12 cellular contexts compared by ENCODE assay signal in the genomic region with DNA sequence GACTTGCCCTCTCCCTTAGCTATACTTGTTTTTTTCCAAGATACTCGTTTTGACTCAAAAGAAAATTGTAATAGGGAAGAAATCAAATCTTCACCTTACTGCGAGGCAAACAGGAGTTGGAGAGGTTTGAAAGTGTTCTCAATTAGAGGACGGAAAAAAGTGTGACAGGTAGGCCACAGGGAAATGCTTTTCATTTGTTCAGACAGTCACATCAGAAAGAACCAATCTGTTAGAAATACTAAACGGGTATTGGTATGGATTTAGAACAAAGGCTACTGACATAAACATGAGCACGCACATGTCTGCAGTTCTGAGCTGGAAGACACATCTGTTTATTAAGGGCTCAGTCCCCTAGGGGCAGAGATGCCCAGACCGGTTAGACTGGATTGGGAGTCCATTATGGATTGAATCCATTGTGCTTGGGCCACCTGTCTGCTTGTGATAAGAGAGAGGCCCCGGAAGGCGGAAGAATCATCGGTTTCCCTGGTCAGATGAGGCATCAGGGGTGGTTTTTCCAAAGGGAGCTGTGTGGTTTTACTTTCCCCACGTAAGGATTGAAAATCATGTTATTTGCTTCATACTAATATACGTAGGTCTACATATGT.
DNase-seq lines count a peak whose midpoint lies in the region; ATAC-seq, FAIRE-seq and TF ChIP-seq lines count a peak whose summit lies in the region.
"Had no signal": no experiment of that assay in that cellular context is flagged by ENCODE, and none has a peak within 500 bp of the region (broad histone marks: within the 10 kb centered on the region; RNA-seq: fewer than 3 reads in every experiment).

No MANE protein-coding gene starts in this region.

- in situ Hi-C loops in K562 (cut with MboI): no loop called here

- peak overlapping the region; percentile 64 for H2AFZ ChIP-seq in K562 (ENCODE audit: low read depth, low read length)
- no peak overlapping the region for H2AFZ ChIP-seq in trophoblast cell (ENCODE audit: insufficient read depth, low read length, poor library complexity)

- H3K36me3 ChIP-seq in K562 (ENCODE audit: control insufficient read depth, insufficient read depth, low read length): no peaks in the 10 kb centered on the region
- no peaks in the 10 kb centered on the region for H3K36me3 ChIP-seq in trophoblast cell (ENCODE audit: control insufficient read depth in 1 of 2, insufficient read depth in 2 of 2, low read length in 2 of 2)
- H3K36me3 ChIP-seq: adrenal gland, gastroesophageal sphincter, WERI-Rb-1 had no signal

- no peak overlapping the region for H3K18ac ChIP-seq in trophoblast cell (ENCODE audit: low read length)

- H3K4ac ChIP-seq in trophoblast cell (ENCODE audit: low read depth, low read length): peak overlapping the region; percentile 37

- H3K4me2 ChIP-seq in K562 (ENCODE audit: insufficient read depth, low read length) (peak overlapping the region; percentile 51), trophoblast cell (ENCODE audit: low read length) (peak overlapping the region; percentile 37)

- no peaks in the 10 kb centered on the region for H3K9me1 ChIP-seq in K562 (ENCODE audit: control insufficient read depth, insufficient read depth, low read length)

- DNase-seq in GM12891 (ENCODE audit: insufficient read length, low spot score): no peak
- DNase-seq in NCI-H345 (lab: John Stamatoyannopoulos, UW): peak; percentile 81
- peak; percentile 76 to 89 (median 85) for DNase-seq in K562 (ENCODE audit: extremely low read depth in 1 of 4, low spot score in 3 of 4)
- peak; percentile 100 for DNase-seq in trophoblast cell
- DNase-seq in KG1 (lab: John Stamatoyannopoulos, UW): no peak
- no peak for DNase-seq in GM20000 (ENCODE audit: low spot score)
- no peak for DNase-seq in HuH-7 (ENCODE audit: low spot score)
- DNase-seq: adrenal gland, NCI-H1694, WERI-Rb-1 had no signal

- H2BK5ac ChIP-seq in trophoblast cell (ENCODE audit: low read depth, low read length, poor library complexity): peak overlapping the region; percentile 76

- H4K20me1 ChIP-seq in K562 (replicated peaks; ENCODE audit: control insufficient read depth, insufficient read depth, low read length): no peaks in the 10 kb centered on the region

- FAIRE-seq in GM12891 (lab: Jason Lieb, UNC) (peak; percentile 13), K562 (lab: Jason Lieb, UNC) (no peak)

- no TSS peak for BruUV-seq in K562 (replicated peaks; lab: Mats Ljungman, UMichigan)

- TF ChIP-seq EP300 in K562 (IDR thresholded peaks at IDR 0.05; ENCODE audit: low read length): peak; percentile 82

- TF ChIP-seq CTCF in K562 (IDR thresholded peaks at IDR 0.05 in 2 of 3, conservative IDR thresholded peaks at IDR 0.05 in 1 of 3; ENCODE audit: insufficient read depth in 2 of 3, low read depth in 1 of 3, low read length in 3 of 3): peak in 1 of 3 experiments; percentile 14; a peak in 2 of 6 replicates
- no peak for TF ChIP-seq CTCF in GM20000 (IDR thresholded peaks at IDR 0.05; ENCODE audit: extremely low read depth, missing control alignments)

- H3K23ac ChIP-seq in trophoblast cell (ENCODE audit: low read length): no peak overlapping the region

- WGBS in K562 (ENCODE audit: insufficient coverage, low coverage, missing lambda C conversion rate): 13% methylated on average over 11 of the region's 11 CpGs
- no CpG with 5 or more reads among the region's 11 CpGs for WGBS in trophoblast cell (ENCODE audit: extremely low coverage, insufficient coverage, insufficient read length)

- peak overlapping the region; percentile 91 for H4K91ac ChIP-seq in trophoblast cell (ENCODE audit: low read depth, low read length)

- H3K4me3 ChIP-seq in K562 (no peak overlapping the region), trophoblast cell (ENCODE audit: low read depth, low read length) (no peak overlapping the region)
- H3K4me3 ChIP-seq: adrenal gland, gastroesophageal sphincter had no signal

- H3K9me3 ChIP-seq in K562 (replicated peaks; ENCODE audit: control insufficient read depth, insufficient read depth, low read depth, low read length) (no peaks in the 10 kb centered on the region), trophoblast cell (ENCODE audit: insufficient read depth, low read depth, low read length) (no peaks in the 10 kb centered on the region)
- H3K9me3 ChIP-seq: adrenal gland, gastroesophageal sphincter had no signal

- H3K27ac ChIP-seq in K562 (ENCODE audit: extremely low read depth, low read depth, low read length) (peak overlapping the region; percentile 89), trophoblast cell (ENCODE audit: low read depth, low read length) (peak overlapping the region; percentile 84)
- H3K27ac ChIP-seq: adrenal gland, gastroesophageal sphincter, WERI-Rb-1 had no signal

- no peak overlapping the region for H2AK5ac ChIP-seq in trophoblast cell (ENCODE audit: low read length)

- no peak overlapping the region for H4K12ac ChIP-seq in trophoblast cell (ENCODE audit: low read depth, low read length)

- no peak overlapping the region for H2BK12ac ChIP-seq in trophoblast cell (ENCODE audit: low read length)

- ATAC-seq in K562 (peak; percentile 54), HG02623 (IDR thresholded peaks at IDR 0.05; ENCODE audit: unreplicated experiment) (no peak)
- ATAC-seq: gastroesophageal sphincter had no signal

- H3K79me1 ChIP-seq in trophoblast cell (ENCODE audit: low read length): peaks cover 17% of the 10 kb centered on the region

- CTCF ChIA-PET in K562 (lab: Yijun Ruan, JAX; ENCODE audit: low intra/inter-chr PET ratio): no interaction called here

- H3K9ac ChIP-seq in K562 (ENCODE audit: insufficient read depth in 1 of 2, low read depth in 2 of 2, low read length in 2 of 2) (peak overlapping the region in 1 of 2 experiments; percentile 52; a peak in 3 of 4 replicates), trophoblast cell (ENCODE audit: low read length) (no peak overlapping the region)

- H2BK120ac ChIP-seq in trophoblast cell (ENCODE audit: insufficient read depth, low read length, poor library complexity): peak overlapping the region; percentile 67

- no peaks in the 10 kb centered on the region for H3K79me2 ChIP-seq in K562 (ENCODE audit: control insufficient read depth, insufficient read depth, low read length)
- H3K79me2 ChIP-seq in trophoblast cell (ENCODE audit: control insufficient read depth, insufficient read depth, low read length, poor library complexity): no peaks in the 10 kb centered on the region

- TF ChIP-seq RAD21 in K562 (CRISPR knock-in tag; conservative IDR thresholded peaks at IDR 0.05 in 1 of 2, IDR thresholded peaks at IDR 0.05 in 1 of 2): peak in 1 of 2 experiments; percentile 18; a peak in 2 of 4 replicates

- H3K4me1 ChIP-seq in K562 (replicated peaks in 1 of 2; ENCODE audit: control insufficient read depth in 2 of 2, insufficient read depth in 2 of 2, low read length in 2 of 2) (peaks cover 44 to 67% of the 10 kb centered on the region in 2 experiments), trophoblast cell (ENCODE audit: control insufficient read depth in 1 of 2, insufficient read depth in 2 of 2, low read length in 2 of 2) (peaks cover 20 to 28% of the 10 kb centered on the region in 2 experiments)
- H3K4me1 ChIP-seq: adrenal gland, gastroesophageal sphincter had no signal

- POLR2A ChIA-PET in K562 (lab: Yijun Ruan, JAX): interaction anchor here (0.8 to 17.2 kb wide), 8 partner anchors 10 to 358 kb away, joined by 3 to 186 read pairs (median 3); partner anchors contain the start of gene MYLIP

- no peaks in the 10 kb centered on the region for H3K27me3 ChIP-seq in K562 (ENCODE audit: control insufficient read depth in 2 of 2, insufficient read depth in 2 of 2, low read length in 2 of 2)
- no peaks in the 10 kb centered on the region for H3K27me3 ChIP-seq in trophoblast cell (ENCODE audit: insufficient read depth, low read length)
- H3K27me3 ChIP-seq: adrenal gland, gastroesophageal sphincter had no signal

- H4K8ac ChIP-seq in trophoblast cell (ENCODE audit: low read depth, low read length): no peak overlapping the region

- TF ChIP-seq POLR2A in GM12891 (IDR thresholded peaks at IDR 0.05; ENCODE audit: low read depth, low read length) (no peak), K562 (conservative IDR thresholded peaks at IDR 0.05) (no peak)

- H3K14ac ChIP-seq in trophoblast cell (ENCODE audit: low read length): peak overlapping the region; percentile 92

- intact Hi-C loops in K562 (cut with micrococcal nuclease): loop anchor here (5.0 kb wide), 1 partner anchor 216 kb away; no protein-coding TSS in a partner anchor

TF ChIP-seq in GM12891, 5 proteins besides CTCF, POLR2A, EP300 and RAD21:
- TF ChIP-seq POLR2AphosphoS5 (IDR thresholded peaks at IDR 0.05; ENCODE audit: low read depth, low read length): no peak

TF ChIP-seq in K562, 482 proteins besides CTCF, POLR2A, EP300 and RAD21 (continues in another document):
- TF ChIP-seq RBM39 (optimal IDR thresholded peaks at IDR 0.05; ENCODE audit: low read depth, low read length): no peak
- TF ChIP-seq SMAD1 (IDR thresholded peaks at IDR 0.05; ENCODE audit: low read depth, low read length, partially characterized antibody): no peak
- no peak for TF ChIP-seq HMG20B (CRISPR knock-in tag; IDR thresholded peaks at IDR 0.05)
- no peak for TF ChIP-seq KHSRP (IDR thresholded peaks at IDR 0.05)
- peak; percentile 73 for TF ChIP-seq ZNF592 (IDR thresholded peaks at IDR 0.05)

Comparison
In these comparisons a context has a peak if more than half of its experiments do, and no peak if none do; other contexts are left out.
1. DNase-seq: peak in NCI-H345 (single experiment), K562 (4 of 4) and trophoblast cell (2 of 2); none in GM12891 (single experiment), KG1 (single experiment), GM20000 (single experiment) and HuH-7 (single experiment).